In genomic region chr11:88344869-88345268, GRCh38 we compare ENCODE assay signal across 26 cellular contexts. TPM values are rescaled to one million over a fixed set of nuclear protein-coding genes. Genes with fewer than 3 reads are reported as not detected.
DNase-seq lines count a peak whose midpoint lies in the region; ATAC-seq, FAIRE-seq and TF ChIP-seq lines count a peak whose summit lies in the region.
"Had no signal": no experiment of that assay in that cellular context is flagged by ENCODE, and none has a peak within 500 bp of the region (broad histone marks: within the 10 kb centered on the region; RNA-seq: fewer than 3 reads in every experiment).

No MANE protein-coding gene starts in this region.

- H3K4me1 ChIP-seq in neutrophil (ENCODE audit: control insufficient read depth in 1 of 2, insufficient read depth in 1 of 2, low read depth in 1 of 2, low read length in 1 of 2) = peaks cover 25 to 32% of the 10 kb centered on the region in 2 experiments

- H3K27me3 Mint-ChIP-seq in central memory CD8-positive, alpha-beta T cell = no peaks in the 10 kb centered on the region
- no peaks in the 10 kb centered on the region for H3K27me3 Mint-ChIP-seq in activated CD4-positive, alpha-beta memory T cell treated with anti-CD3 and anti-CD28 coated beads, Interleukin-2, amount 10 ng/mL, durations not matched to agents 7 days and 5 days
- H3K27me3 Mint-ChIP-seq: activated naive CD8-positive, alpha-beta T cell treated with anti-CD3 and anti-CD28 coated beads, Interleukin-2, amount 10 ng/mL, durations not matched to agents 7 days and 5 days had no signal

- no peak overlapping the region for H3K4me3 Mint-ChIP-seq in central memory CD8-positive, alpha-beta T cell
- H3K4me3 Mint-ChIP-seq in activated CD4-positive, alpha-beta memory T cell treated with anti-CD3 and anti-CD28 coated beads, Interleukin-2, amount 10 ng/mL, durations not matched to agents 7 days and 5 days = no peak overlapping the region
- H3K4me3 Mint-ChIP-seq: T-helper 1 cell treated with Interleukin-12 subunit alpha and Interleukin-12 subunit beta and Interleukin-4 antibody, amounts not matched to agents 30 μg/mL and 1 μg/mL, for 36 hours had no signal

- H3K27ac ChIP-seq in HL-60 (replicated peaks) (peak overlapping the region; percentile 33; the same call in 1 of the 2 replicates), neutrophil (peak overlapping the region; percentile 31)
- H3K27ac ChIP-seq: C4-2B, tibial nerve had no signal

- H3K4me1 Mint-ChIP-seq in central memory CD8-positive, alpha-beta T cell = peaks cover 52% of the 10 kb centered on the region
- peaks cover 34% of the 10 kb centered on the region for H3K4me1 Mint-ChIP-seq in activated CD4-positive, alpha-beta memory T cell treated with anti-CD3 and anti-CD28 coated beads, Interleukin-2, amount 10 ng/mL, durations not matched to agents 7 days and 5 days

- H3K36me3 ChIP-seq in neutrophil = no peaks in the 10 kb centered on the region
- H3K36me3 ChIP-seq: tibial nerve had no signal

- peak overlapping the region; percentile 69 for H3K27ac Mint-ChIP-seq in central memory CD8-positive, alpha-beta T cell (ENCODE audit: low read depth)
- no peak overlapping the region for H3K27ac Mint-ChIP-seq in activated CD4-positive, alpha-beta memory T cell treated with anti-CD3 and anti-CD28 coated beads, Interleukin-2, amount 10 ng/mL, durations not matched to agents 7 days and 5 days
- H3K27ac Mint-ChIP-seq: activated naive CD8-positive, alpha-beta T cell treated with anti-CD3 and anti-CD28 coated beads, Interleukin-2, amount 10 ng/mL, durations not matched to agents 7 days and 5 days; progenitor cell of endocrine pancreas; T-helper 1 cell treated with Interleukin-12 subunit alpha and Interleukin-12 subunit beta and Interleukin-4 antibody, amounts not matched to agents 30 μg/mL and 1 μg/mL, for 36 hours had no signal

- peaks cover under 1% of the 10 kb centered on the region for H3K36me3 Mint-ChIP-seq in central memory CD8-positive, alpha-beta T cell (ENCODE audit: insufficient read depth)
- H3K36me3 Mint-ChIP-seq in activated CD4-positive, alpha-beta memory T cell treated with anti-CD3 and anti-CD28 coated beads, Interleukin-2, amount 10 ng/mL, durations not matched to agents 7 days and 5 days (ENCODE audit: low read depth) = peaks cover 17% of the 10 kb centered on the region

- CTCF ChIA-PET in activated CD4-positive, alpha-beta memory T cell treated with anti-CD3 and anti-CD28 coated beads, Interleukin-2, amount 10 ng/mL, durations not matched to agents 7 days and 5 days (lab: Charles Lee) = interaction anchor here (0.8 to 1.7 kb wide), 2 partner anchors 13 to 207 kb away, joined by 3 to 7 read pairs; no protein-coding TSS in a partner anchor

- no peak for ATAC-seq in central memory CD8-positive, alpha-beta T cell (replicated peaks; ENCODE audit: extremely low read depth, poor library complexity, severe bottlenecking)
- no peak for ATAC-seq in HG02870 (IDR thresholded peaks at IDR 0.05; ENCODE audit: unreplicated experiment)
- ATAC-seq: left ventricle myocardium superior, sciatic nerve had no signal

- TF ChIP-seq CTCF in HL-60 (IDR thresholded peaks at IDR 0.05; ENCODE audit: insufficient read depth, low read length) (no peak), neutrophil (IDR thresholded peaks at IDR 0.05) (no peak)

- POLR2A ChIA-PET in activated CD4-positive, alpha-beta memory T cell treated with anti-CD3 and anti-CD28 coated beads, Interleukin-2, amount 10 ng/mL, durations not matched to agents 7 days and 5 days (lab: Charles Lee) = interaction anchor here (0.9 to 1.6 kb wide), 4 partner anchors 8 to 69 kb away, joined by 3 to 8 read pairs (median 4); no protein-coding TSS in a partner anchor

- no peak for FAIRE-seq in HTR-8/SVneo (lab: Jason Lieb, UNC)
- FAIRE-seq: GM12892, kidney, TTC549 had no signal

- H3K9me3 ChIP-seq in neutrophil = no peaks in the 10 kb centered on the region
- H3K9me3 ChIP-seq: SK-N-SH, tibial nerve had no signal

- no peaks in the 10 kb centered on the region for H3K27me3 ChIP-seq in HL-60 (ENCODE audit: insufficient read depth, poor library complexity, severe bottlenecking)
- no peaks in the 10 kb centered on the region for H3K27me3 ChIP-seq in neutrophil
- H3K27me3 ChIP-seq: tibial nerve had no signal

- no peak overlapping the region for H3K4me3 ChIP-seq in HL-60 (replicated peaks; ENCODE audit: insufficient read depth, low read length)
- H3K4me3 ChIP-seq in neutrophil (ENCODE audit: low read depth in 1 of 2, low read length in 1 of 2) = no peak overlapping the region
- H3K4me3 ChIP-seq: tibial nerve had no signal

- DNase-seq in HL-60 (ENCODE audit: low read depth in 1 of 2, low spot score in 1 of 2) (no peak), MV-4-11 (lab: John Stamatoyannopoulos, UW) (peak; percentile 21), HTR-8/SVneo (ENCODE audit: insufficient read length, low spot score) (no peak)
- DNase-seq in central memory CD8-positive, alpha-beta T cell (ENCODE audit: low spot score in 2 of 2) = no peak
- no peak for DNase-seq in activated CD4-positive, alpha-beta memory T cell treated with anti-CD3 and anti-CD28 coated beads, Interleukin-2, amount 10 ng/mL, durations not matched to agents 7 days and 5 days
- DNase-seq: activated gamma-delta T cell treated with Interleukin-2 at 50 U/mL for 16 hours; activated naive CD8-positive, alpha-beta T cell treated with anti-CD3 and anti-CD28 coated beads, Interleukin-2, amount 10 ng/mL, durations not matched to agents 7 days and 5 days; activated T-cell treated with anti-CD3 and anti-CD28 coated beads, Interleukin-2, amount 50 U/mL, for 48 hours; caudate nucleus; COR-L47; head of caudate nucleus; kidney; left ventricle myocardium superior; NCI-H510A; SK-N-SH; stimulated activated CD4-positive, alpha-beta T cell treated with anti-CD3 and anti-CD28 coated beads, Interleukin-12 subunit alpha, Interleukin-12 subunit beta, amount 100 ng/mL, for 4 hours; stimulated activated CD4-positive, alpha-beta T cell treated with anti-CD3 and anti-CD28 coated beads, Interleukin-4, amount 100 ng/mL, for 1 hour had no signal

- no peaks in the 10 kb centered on the region for H3K9me3 Mint-ChIP-seq in central memory CD8-positive, alpha-beta T cell
- peaks cover 3% of the 10 kb centered on the region for H3K9me3 Mint-ChIP-seq in activated CD4-positive, alpha-beta memory T cell treated with anti-CD3 and anti-CD28 coated beads, Interleukin-2, amount 10 ng/mL, durations not matched to agents 7 days and 5 days
- H3K9me3 Mint-ChIP-seq: activated naive CD8-positive, alpha-beta T cell treated with anti-CD3 and anti-CD28 coated beads, Interleukin-2, amount 10 ng/mL, durations not matched to agents 7 days and 5 days; T-helper 1 cell treated with Interleukin-12 subunit alpha and Interleukin-12 subunit beta and Interleukin-4 antibody, amounts not matched to agents 30 μg/mL and 1 μg/mL, for 36 hours had no signal

RNA-seq across cellular contexts. Expression of gene CTSC, which starts 7.3 kb away (rescaled TPM):
- total RNA-seq in activated CD4-positive, alpha-beta memory T cell treated with anti-CD3 and anti-CD28 coated beads, Interleukin-2, amount 10 ng/mL, durations not matched to agents 7 days and 5 days = 100 to 1,000 TPM; 321 to 323 TPM
